ENCODE assay signal across 21 cellular contexts in the genomic region with DNA sequence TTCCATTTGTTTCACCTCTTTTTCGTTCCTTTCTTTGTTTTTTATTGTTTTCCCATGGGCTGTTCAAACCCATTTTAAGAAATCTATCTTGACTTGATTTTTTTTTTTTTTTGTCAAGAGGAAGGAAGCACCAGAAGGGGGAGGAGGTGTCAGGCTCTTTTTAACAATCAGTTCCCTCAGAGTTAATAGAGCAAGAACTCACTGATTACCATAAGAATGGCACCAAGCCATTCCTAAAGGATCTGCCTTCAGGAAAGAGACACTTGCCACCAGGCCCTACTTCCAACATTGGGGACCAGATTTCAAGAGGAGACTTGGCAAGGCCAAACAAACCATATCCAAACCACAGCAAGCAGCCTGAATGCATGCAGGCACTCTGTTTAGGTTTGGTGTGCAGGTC.
"Had no signal": no experiment of that assay in that cellular context is flagged by ENCODE, and none has a peak within 500 bp of the region (broad histone marks: within the 10 kb centered on the region; RNA-seq: fewer than 3 reads in every experiment).

No MANE protein-coding gene starts in this region.

- FAIRE-seq: HepG2, K562 had no signal

- ATAC-seq: HepG2, K562, Panc1, PC-3 had no signal

- H3K9me3 ChIP-seq: SK-N-SH had no signal

- H3K4me1 Mint-ChIP-seq: IgD-negative memory B cell had no signal

- H3K4me3 ChIP-seq: K562 had no signal

- H3K27ac ChIP-seq: KMS-11, RWPE1 had no signal

- H3K9ac ChIP-seq: KMS-11, SK-N-SH had no signal

- H3K27ac Mint-ChIP-seq: IgD-negative memory B cell had no signal

- H3K27me3 Mint-ChIP-seq: IgD-negative memory B cell had no signal

- H3K36me3 Mint-ChIP-seq: IgD-negative memory B cell had no signal

- DNase-seq: Kasumi-1, MM.1S, NCI-H1092 treated with DMSO at 0.1 percent for 48 hours, NCI-H1436, NCI-H187, NCI-H2081 treated with DMSO at 0.1 percent for 48 hours, NCI-H2171, NCI-H226, NCI-H446, NCI-H524 treated with DMSO at 0.1 percent for 48 hours, NCI-H69, NCI-H774, PC-3, SHP77, SK-N-SH had no signal

- H3K4me2 ChIP-seq: KMS-11, SK-N-SH had no signal
